ENCODE assay signal across 23 cellular contexts in the genomic region with DNA sequence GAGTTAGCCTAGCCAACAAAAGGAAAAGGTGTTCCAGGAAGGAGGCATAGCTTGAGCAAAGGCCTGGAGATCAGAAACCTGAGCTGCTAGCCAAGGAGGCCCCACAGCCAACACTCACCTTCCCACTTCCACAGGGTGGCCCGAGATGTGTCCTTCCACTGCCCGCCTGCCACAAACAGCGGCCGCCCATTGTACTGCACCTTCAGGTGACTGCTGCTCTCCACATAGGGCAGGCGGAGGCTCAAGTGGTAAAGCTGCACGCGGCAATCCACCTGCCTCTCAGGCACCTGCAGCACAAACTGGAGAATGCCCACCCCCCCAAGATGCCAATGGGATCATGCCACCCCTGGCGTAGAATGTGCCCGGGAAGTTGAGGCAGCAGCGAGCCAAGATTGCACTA.
A peak's percentile ranks its signal among the peaks of the same experiment; 100 is the strongest.
DNase-seq lines count a peak whose midpoint lies in the region; ATAC-seq, FAIRE-seq and TF ChIP-seq lines count a peak whose summit lies in the region.
"Had no signal": no experiment of that assay in that cellular context is flagged by ENCODE, and none has a peak within 500 bp of the region (broad histone marks: within the 10 kb centered on the region; RNA-seq: fewer than 3 reads in every experiment).

No MANE protein-coding gene starts in this region.

- no peak overlapping the region for H2BK120ac ChIP-seq in H1 (replicated peaks; ENCODE audit: low read depth, low read length)

- H3K27me3 Mint-ChIP-seq in T-helper 2 cell treated with Interferon-gamma antibody and Interleukin-4, amounts not matched to agents 5 μg/mL and 100 μg/mL, for 36 hours (ENCODE audit: low read depth), result peaks cover 9% of the 10 kb centered on the region
- H3K27me3 Mint-ChIP-seq: CD4-positive, alpha-beta T cell had no signal

- no peak overlapping the region for H3K4me2 ChIP-seq in H1 (ENCODE audit: insufficient read depth in 1 of 2, low read depth in 2 of 2, low read length in 2 of 2)
- H3K4me2 ChIP-seq: A549, GM23338 had no signal

- no peaks in the 10 kb centered on the region for H3K23me2 ChIP-seq in H1 (ENCODE audit: low read depth, low read length)

- H4K5ac ChIP-seq in H1 (ENCODE audit: insufficient read length, low read depth, low read length), result no peak overlapping the region

- no peak overlapping the region for H2BK12ac ChIP-seq in H1 (ENCODE audit: low read depth, low read length)

- no peak for TF ChIP-seq RAD21 in H1 (IDR thresholded peaks at IDR 0.05 in 1 of 2, conservative IDR thresholded peaks at IDR 0.05 in 1 of 2; ENCODE audit: low read depth in 2 of 2, low read length in 2 of 2)

- no peaks in the 10 kb centered on the region for H3K36me3 Mint-ChIP-seq in T-helper 2 cell treated with Interferon-gamma antibody and Interleukin-4, amounts not matched to agents 5 μg/mL and 100 μg/mL, for 36 hours (ENCODE audit: low read depth)

- 95% methylated on average over 10 of the region's 10 CpGs; no CpG with 5 or more reads in 1 of the 2 experiments for WGBS in H1 (ENCODE audit: extremely low coverage in 1 of 2, insufficient coverage in 1 of 2, insufficient read length in 1 of 2, insufficient replicate concordance in 2 of 2, low coverage in 1 of 2, low lambda C conversion rate in 2 of 2, missing lambda C conversion rate in 1 of 2), 2 experiments

- H3K4me3 Mint-ChIP-seq in T-helper 2 cell treated with Interferon-gamma antibody and Interleukin-4, amounts not matched to agents 5 μg/mL and 100 μg/mL, for 36 hours, result no peak overlapping the region
- H3K4me3 Mint-ChIP-seq: CD4-positive, alpha-beta T cell; GM23338; HFFc6 had no signal

- no peaks in the 10 kb centered on the region for H3K9me3 ChIP-seq in H1 (ENCODE audit: insufficient read depth in 2 of 2, low read depth in 1 of 2, low read length in 1 of 2)
- H3K9me3 ChIP-seq: A549 had no signal

- DNase-seq in DMS53 (lab: John Stamatoyannopoulos, UW) (peak; percentile 5), DMS53 treated with DMSO at 0.1 percent for 48 hours (lab: John Stamatoyannopoulos, UW; ENCODE audit: unreplicated experiment) (no peak), T-helper 2 cell (no peak), H1 (ENCODE audit: low read depth in 1 of 2, low spot score in 2 of 2) (no peak), cerebellar cortex (ENCODE audit: low spot score) (no peak)
- no peak for DNase-seq in T-helper 2 cell treated with Interferon-gamma antibody and Interleukin-4, amounts not matched to agents 5 μg/mL and 100 μg/mL, for 36 hours (ENCODE audit: low spot score)
- DNase-seq: AML-193; CD4-positive, alpha-beta T cell; DMS153; DND-41; EL; H7; HFFc6; IMR-90 had no signal

- CTCF ChIA-PET in H1 (lab: Charles Lee; ENCODE audit: partially characterized antibody), result interaction anchor here (0.6 kb wide), 1 partner anchor 17 kb away, joined by 3 read pairs; no protein-coding TSS in a partner anchor

- H3K4me1 Mint-ChIP-seq in T-helper 2 cell treated with Interferon-gamma antibody and Interleukin-4, amounts not matched to agents 5 μg/mL and 100 μg/mL, for 36 hours (ENCODE audit: low read depth), result no peaks in the 10 kb centered on the region
- H3K4me1 Mint-ChIP-seq: GM23338 had no signal

- H3K27ac Mint-ChIP-seq in T-helper 2 cell treated with Interferon-gamma antibody and Interleukin-4, amounts not matched to agents 5 μg/mL and 100 μg/mL, for 36 hours, result peak overlapping the region; percentile 26
- H3K27ac Mint-ChIP-seq: CD4-positive, alpha-beta T cell; GM23338; HFFc6 had no signal

- no peak overlapping the region for H4K91ac ChIP-seq in H1 (replicated peaks; ENCODE audit: insufficient read length, low read length)

- H2BK5ac ChIP-seq in H1 (ENCODE audit: low read depth, low read length), result no peak overlapping the region

- no peak overlapping the region for H3K27ac ChIP-seq in H1 (ENCODE audit: low read depth, low read length)
- H3K27ac ChIP-seq: 22Rv1, A549, C4-2B, HL-60 had no signal

- ATAC-seq in GM21528 (IDR thresholded peaks at IDR 0.05; ENCODE audit: low FRiP score, unreplicated experiment), result no peak
- ATAC-seq: A549, GM23338, HCT116 had no signal

- no peak for TF ChIP-seq EP300 in H1 (IDR thresholded peaks at IDR 0.05; ENCODE audit: borderline replicate concordance in 1 of 2, low read depth in 2 of 2, low read length in 2 of 2)

- no peaks in the 10 kb centered on the region for H3K27me3 ChIP-seq in H1 (replicated peaks in 1 of 4; ENCODE audit: control insufficient read depth in 3 of 4, extremely low read depth in 1 of 4, insufficient read depth in 3 of 4, low read length in 3 of 4)

- H3K4ac ChIP-seq in H1 (replicated peaks; ENCODE audit: insufficient read length, low read depth, low read length), result no peak overlapping the region

- peaks cover 0 to 2% of the 10 kb centered on the region in 2 experiments for H4K20me1 ChIP-seq in H1 (replicated peaks in 1 of 2; ENCODE audit: control insufficient read depth in 1 of 2, insufficient read depth in 2 of 2, low read length in 2 of 2)

- no peak for FAIRE-seq in H1 (lab: Jason Lieb, UNC)
- FAIRE-seq: A549, GM12892, GM18507 had no signal

- no peak overlapping the region for H3K56ac ChIP-seq in H1 (replicated peaks; ENCODE audit: insufficient read length, low read depth, low read length)

- no peak overlapping the region for H2BK15ac ChIP-seq in H1 (ENCODE audit: low read length)

- peaks cover 3% of the 10 kb centered on the region for H3K9me3 Mint-ChIP-seq in T-helper 2 cell treated with Interferon-gamma antibody and Interleukin-4, amounts not matched to agents 5 μg/mL and 100 μg/mL, for 36 hours
- H3K9me3 Mint-ChIP-seq: CD4-positive, alpha-beta T cell; GM23338 had no signal

- H3K23ac ChIP-seq in H1 (ENCODE audit: insufficient read length), result no peak overlapping the region

- no peak for TF ChIP-seq CTCF in H1 (IDR thresholded peaks at IDR 0.05; ENCODE audit: control extremely low read depth in 1 of 3, insufficient read depth in 1 of 3, low read depth in 1 of 3, low read length in 3 of 3)

- TF ChIP-seq POLR2A in H1 (IDR thresholded peaks at IDR 0.05; ENCODE audit: control extremely low read depth in 1 of 2, low read depth in 2 of 2, low read length in 2 of 2), result no peak

- H2BK20ac ChIP-seq in H1 (ENCODE audit: low read length), result no peak overlapping the region

- H3K4me3 ChIP-seq in H1 (ENCODE audit: extremely low read depth in 1 of 4, insufficient read depth in 2 of 4, low read depth in 3 of 4, low read length in 4 of 4), result no peak overlapping the region
- H3K4me3 ChIP-seq: A549, GM23338 had no signal

- H3K79me1 ChIP-seq in H1 (ENCODE audit: low read depth, low read length), result no peaks in the 10 kb centered on the region; the same call in 1 of the 2 replicates

- no peak overlapping the region for H2AK5ac ChIP-seq in H1 (ENCODE audit: low read depth, low read length)

- no peak overlapping the region for H3K18ac ChIP-seq in H1 (ENCODE audit: extremely low read depth, low read length)

- no peak overlapping the region for H2AFZ ChIP-seq in H1 (ENCODE audit: low read length)
- H2AFZ ChIP-seq: GM23338 had no signal

- POLR2A ChIA-PET in H1 (lab: Charles Lee; ENCODE audit: partially characterized antibody), result no interaction called here

- H3K9ac ChIP-seq in H1 (replicated peaks in 1 of 4; ENCODE audit: extremely low read depth in 1 of 4, low read depth in 3 of 4, low read length in 3 of 4), result no peak overlapping the region

- H4K8ac ChIP-seq in H1 (ENCODE audit: extremely low read depth, insufficient read depth, low read length), result peak overlapping the region; percentile 68

- 0 out of 8 replicates have a peak, but pooled peaks cover 0 to 3% (median 0%) of the 10 kb centered on the region in 4 experiments for H3K36me3 ChIP-seq in H1 (ENCODE audit: control insufficient read depth in 2 of 4, insufficient read depth in 4 of 4, low read length in 3 of 4)

- no peaks in the 10 kb centered on the region for H3K4me1 ChIP-seq in H1 (replicated peaks in 1 of 4; ENCODE audit: control insufficient read depth in 3 of 4, insufficient read depth in 4 of 4, low read length in 3 of 4)
- H3K4me1 ChIP-seq: A549 had no signal

- no peaks in the 10 kb centered on the region for H3K79me2 ChIP-seq in H1 (ENCODE audit: control insufficient read depth in 1 of 2, insufficient read depth in 2 of 2, low read length in 2 of 2)

- H3K14ac ChIP-seq in H1 (ENCODE audit: insufficient read length), result no peak overlapping the region

TF ChIP-seq in H1, 55 proteins besides CTCF, POLR2A, EP300 and RAD21:
- no peak for TF ChIP-seq SIX5 (IDR thresholded peaks at IDR 0.05; ENCODE audit: low read depth, low read length)
